9 cellular contexts compared by ENCODE assay signal in genomic region chr20:64063389-64064144, GRCh38. TPM values are rescaled to one million over a fixed set of nuclear protein-coding genes. Genes with fewer than 3 reads are reported as not detected.
A peak's percentile ranks its signal among the peaks of the same experiment; 100 is the strongest.
DNase-seq lines count a peak whose midpoint lies in the region; FAIRE-seq and TF ChIP-seq lines count a peak whose summit lies in the region.
"Had no signal": no experiment of that assay in that cellular context is flagged by ENCODE, and none has a peak within 500 bp of the region (broad histone marks: within the 10 kb centered on the region; RNA-seq: fewer than 3 reads in every experiment).

No MANE protein-coding gene starts in this region.

- H3K27ac ChIP-seq in SJSA1, result peak overlapping the region; percentile 44
- H3K27ac ChIP-seq in endodermal cell (ENCODE audit: low read depth, low read length), result no peak overlapping the region
- peak overlapping the region; percentile 41 for H3K27ac ChIP-seq in neural cell (ENCODE audit: low read length)

- peaks cover 8% of the 10 kb centered on the region for H3K27me3 Mint-ChIP-seq in endodermal cell (ENCODE audit: insufficient read depth)

- H3K4me1 ChIP-seq in SJSA1 (replicated peaks) (peaks cover 72% of the 10 kb centered on the region), endodermal cell (ENCODE audit: control insufficient read depth, insufficient read depth, low read length) (no peaks in the 10 kb centered on the region)

- no peak for FAIRE-seq in urothelium cell line (lab: Jason Lieb, UNC)
- FAIRE-seq: A204.1 had no signal

- peak overlapping the region; percentile 74 for H3K4me3 ChIP-seq in SJSA1
- peak overlapping the region; percentile 82 for H3K4me3 ChIP-seq in endodermal cell (ENCODE audit: low read length)
- H3K4me3 ChIP-seq in neural cell (ENCODE audit: low read length), result peak overlapping the region; percentile 78

- peak overlapping the region; percentile 51 for H2AFZ ChIP-seq in neural cell (ENCODE audit: low read depth, low read length)

- H3K9me2 ChIP-seq in neural cell (ENCODE audit: insufficient read depth, low read length), result no peaks in the 10 kb centered on the region

- H3K36me3 ChIP-seq in SJSA1, result peaks cover 67% of the 10 kb centered on the region
- H3K36me3 ChIP-seq in endodermal cell (ENCODE audit: control insufficient read depth, insufficient read depth, low read length), result no peaks in the 10 kb centered on the region
- no peaks in the 10 kb centered on the region for H3K36me3 ChIP-seq in neural cell (ENCODE audit: insufficient read depth, low read length)

- peak overlapping the region; percentile 52 for H3K27ac Mint-ChIP-seq in endodermal cell

- WGBS in endodermal cell (ENCODE audit: insufficient coverage in 1 of 2, insufficient read length in 1 of 2), 2 experiments, result 3 to 6% methylated on average over 27 to 51 of the region's 51 CpGs

- H4K20me1 ChIP-seq in neural cell (ENCODE audit: insufficient read depth), result no peaks in the 10 kb centered on the region

- H3K27me3 ChIP-seq in SJSA1 (replicated peaks), result no peaks in the 10 kb centered on the region
- H3K27me3 ChIP-seq in endodermal cell (ENCODE audit: control insufficient read depth, insufficient read depth, low read length, poor library complexity, severe bottlenecking), result no peaks in the 10 kb centered on the region
- no peaks in the 10 kb centered on the region for H3K27me3 ChIP-seq in neural cell (ENCODE audit: insufficient read depth, low read depth, low read length)

- H3K4me1 Mint-ChIP-seq in endodermal cell, result peaks cover 14% of the 10 kb centered on the region

- H3K79me2 ChIP-seq in neural cell (replicated peaks; ENCODE audit: insufficient read depth, low read length), result peaks cover 7% of the 10 kb centered on the region

- no peak for TF ChIP-seq EP300 in neural cell (conservative IDR thresholded peaks at IDR 0.05; ENCODE audit: poor library complexity, severe bottlenecking)

- no peak for TF ChIP-seq RAD21 in neural cell (conservative IDR thresholded peaks at IDR 0.05)

- no peaks in the 10 kb centered on the region for H3F3A ChIP-seq in neural cell (ENCODE audit: insufficient read depth, low read length, poor library complexity, severe bottlenecking)

- TF ChIP-seq CTCF in endodermal cell (conservative IDR thresholded peaks at IDR 0.05) (no peak), neural cell (IDR thresholded peaks at IDR 0.05; ENCODE audit: poor library complexity, severe bottlenecking) (no peak)

- DNase-seq in DMS 273 (lab: John Stamatoyannopoulos, UW; ENCODE audit: unreplicated experiment) (peak; percentile 46), DMS 273 treated with DMSO at 0.1 percent for 48 hours (lab: John Stamatoyannopoulos, UW) (no peak), SJSA1 (ENCODE audit: low read depth in 1 of 2, low spot score in 2 of 2) (no peak), endodermal cell (peak; percentile 75), urothelium cell line (ENCODE audit: low spot score) (no peak), SW480 (ENCODE audit: low spot score) (no peak), HUDEP-2 (lab: John Stamatoyannopoulos, UW; ENCODE audit: unreplicated experiment in 76 of 76) (no peak)

- no peaks in the 10 kb centered on the region for H3K9me3 Mint-ChIP-seq in endodermal cell

- no peak overlapping the region for H3K9ac ChIP-seq in endodermal cell (ENCODE audit: extremely low read depth, low read length, poor library complexity, severe bottlenecking)
- H3K9ac ChIP-seq in neural cell (ENCODE audit: low read length), result peak overlapping the region; percentile 83

- no peaks in the 10 kb centered on the region for H3K9me3 ChIP-seq in SJSA1 (replicated peaks)
- no peaks in the 10 kb centered on the region for H3K9me3 ChIP-seq in endodermal cell (ENCODE audit: control insufficient read depth, low read length)
- H3K9me3 ChIP-seq in neural cell (ENCODE audit: low read length), result no peaks in the 10 kb centered on the region

- H3K4me2 ChIP-seq in neural cell (ENCODE audit: low read length), result peak overlapping the region; percentile 74

- H3K36me3 Mint-ChIP-seq in endodermal cell (ENCODE audit: low read depth), result no peaks in the 10 kb centered on the region

- H3K4me3 Mint-ChIP-seq in endodermal cell, result peak overlapping the region; percentile 75

TF ChIP-seq in neural cell, 6 proteins besides CTCF, POLR2A, EP300 and RAD21:
- TF ChIP-seq TAF1 (IDR thresholded peaks at IDR 0.05; ENCODE audit: low read depth), result no peak
- TF ChIP-seq REST (IDR thresholded peaks at IDR 0.05; ENCODE audit: borderline replicate concordance), result no peak
- TF ChIP-seq SMC3 (conservative IDR thresholded peaks at IDR 0.05; ENCODE audit: poor library complexity), result no peak
- TF ChIP-seq MXI1 (conservative IDR thresholded peaks at IDR 0.05; ENCODE audit: poor library complexity, severe bottlenecking), result no peak

RNA-seq across cellular contexts. Expression of gene TCEA2, which starts 0.6 kb away (rescaled TPM):
- 120 and 139 TPM in 2 replicates for total RNA-seq in SJSA1 (2014; rRNA removed; shearing (Covaris generic))
- 100 to 1,000 TPM in 1 of 2 donors, 10 to 100 TPM in 1; 64.3 to 110 TPM for total RNA-seq in endodermal cell
- 82.9 TPM for polyA plus RNA-seq in endodermal cell (2013, experiment 1 of 2)
- polyA plus RNA-seq in endodermal cell (2013, experiment 2 of 2), result 77.1 TPM
- polyA plus RNA-seq in neural cell, result 87.7 and 103 TPM in 2 replicates
- polyA minus RNA-seq in neural cell, result 39.2 and 39.9 TPM in 2 replicates

RNA-seq across cellular contexts. Expression of gene SOX18, which starts 14.1 kb away (rescaled TPM):
- 61.7 and 70.0 TPM in 2 replicates for total RNA-seq in SJSA1 (2014; rRNA removed; shearing (Covaris generic))
- 1 to 10 TPM; 2.3 to 2.8 TPM for total RNA-seq in endodermal cell
- 0.57 TPM for polyA plus RNA-seq in endodermal cell (2013, experiment 1 of 2)
- 0.95 TPM for polyA plus RNA-seq in endodermal cell (2013, experiment 2 of 2)
- 0.12 TPM in 1 of 2 replicates, not detected in the other for polyA plus RNA-seq in neural cell
- polyA minus RNA-seq in neural cell, result not detected in 2 replicates

RNA-seq across cellular contexts. Expression of gene RGS19, which starts 15.8 kb away (rescaled TPM):
- 18.5 and 21.3 TPM in 2 replicates for total RNA-seq in SJSA1 (2014; rRNA removed; shearing (Covaris generic))
- 10 to 100 TPM; 14.6 to 15.8 TPM for total RNA-seq in endodermal cell
- polyA plus RNA-seq in endodermal cell (2013, experiment 1 of 2), result 10.7 TPM
- 10.8 TPM for polyA plus RNA-seq in endodermal cell (2013, experiment 2 of 2)
- polyA plus RNA-seq in neural cell, result 2.6 and 3.4 TPM in 2 replicates
- polyA minus RNA-seq in neural cell, result 1.5 and 2.5 TPM in 2 replicates

RNA-seq across cellular contexts. Expression of gene OPRL1, which starts 16.3 kb away (rescaled TPM):
- total RNA-seq in SJSA1 (2014; rRNA removed; shearing (Covaris generic)), result 0.09 and 0.16 TPM in 2 replicates
- total RNA-seq in endodermal cell, result 1 to 10 TPM; 4.1 to 5.5 TPM
- 3.0 TPM for polyA plus RNA-seq in endodermal cell (2013, experiment 1 of 2)
- polyA plus RNA-seq in endodermal cell (2013, experiment 2 of 2), result 2.8 TPM
- 18.3 and 18.4 TPM in 2 replicates for polyA plus RNA-seq in neural cell
- polyA minus RNA-seq in neural cell, result 22.6 and 26.1 TPM in 2 replicates

RNA-seq across cellular contexts. Expression of gene LKAAEAR1, which starts 20.6 kb away (rescaled TPM):
- total RNA-seq in SJSA1 (2014; rRNA removed; shearing (Covaris generic)), result 0.24 and 6.6 TPM in 2 replicates
- not detected for total RNA-seq in endodermal cell
- polyA plus RNA-seq in endodermal cell (2013, experiment 1 of 2), result not detected
- not detected for polyA plus RNA-seq in endodermal cell (2013, experiment 2 of 2)
- 9.3 and 16.3 TPM in 2 replicates for polyA plus RNA-seq in neural cell
- 1.4 and 1.9 TPM in 2 replicates for polyA minus RNA-seq in neural cell

Comparison
In these comparisons a context has a peak if more than half of its experiments do, and no peak if none do; other contexts are left out.
1. DNase-seq: peak in DMS 273 (single experiment) and endodermal cell (single experiment); none in DMS 273 treated with DMSO at 0.1 percent for 48 hours (single experiment), SJSA1 (0 of 2), urothelium cell line (single experiment), SW480 (single experiment) and HUDEP-2 (0 of 76).
2. RNA of gene SOX18, which starts 14.1 kb away (total RNA-seq): 61.7 to 70.0 TPM in SJSA1; 2.3 to 2.8 TPM in endodermal cell; every median in the first group is over 10 times any median in the second.
3. Peak in every context shown above with its lines, with median percentiles within 50 percentile points of each other: H3K4me3 ChIP-seq.